ENCODE assay signal across 8 cellular contexts in genomic region chr13:46552888-46553520, GRCh38. TPM values are rescaled to one million over a fixed set of nuclear protein-coding genes. Genes with fewer than 3 reads are reported as not detected.
DNase-seq lines count a peak whose midpoint lies in the region; TF ChIP-seq lines count a peak whose summit lies in the region.

TSS of gene LRCH1 (plus strand) at chr13:46553170. CDS start at chr13:46553397, 227 bp downstream.

- no peaks in the 10 kb centered on the region for H3K9me3 Mint-ChIP-seq in nephron progenitor cell
- no peaks in the 10 kb centered on the region for H3K9me3 Mint-ChIP-seq in stimulated activated naive CD8-positive, alpha-beta T cell treated with anti-CD3 and anti-CD28 coated beads, Interleukin-15, Interleukin-2, amounts not matched to agents 100 ng/mL and 50 ng/mL, for 24 hours

- H3K9me2 ChIP-seq in GM23248 (ENCODE audit: insufficient read depth), result no peaks in the 10 kb centered on the region

- no peak for TF ChIP-seq CTCF in fibroblast of pulmonary artery (IDR thresholded peaks at IDR 0.05; ENCODE audit: low read length, missing control alignments)
- no peak for TF ChIP-seq CTCF in nephron progenitor cell (IDR thresholded peaks at IDR 0.05)

- in situ Hi-C loops in GM23248 (cut with MboI), result loop anchor here (10.0 kb wide), 1 partner anchor 162 kb away; no protein-coding TSS in a partner anchor

- peaks cover 46% of the 10 kb centered on the region for H3K4me1 Mint-ChIP-seq in nephron progenitor cell
- peaks cover 50% of the 10 kb centered on the region for H3K4me1 Mint-ChIP-seq in stimulated activated naive CD8-positive, alpha-beta T cell treated with anti-CD3 and anti-CD28 coated beads, Interleukin-15, Interleukin-2, amounts not matched to agents 100 ng/mL and 50 ng/mL, for 24 hours (ENCODE audit: low read depth)

- H3K4me3 Mint-ChIP-seq in nephron progenitor cell, result peak within 1 kb of the TSS; percentile 95
- peak within 1 kb of the TSS; percentile 87 for H3K4me3 Mint-ChIP-seq in stimulated activated naive CD8-positive, alpha-beta T cell treated with anti-CD3 and anti-CD28 coated beads, Interleukin-15, Interleukin-2, amounts not matched to agents 100 ng/mL and 50 ng/mL, for 24 hours

- H2AFZ ChIP-seq in GM23248, result peak within 1 kb of the TSS; percentile 95

- peak within 1 kb of the TSS; percentile 78 for H3K27ac ChIP-seq in GM23248

- H3K27me3 ChIP-seq in GM23248 (replicated peaks; ENCODE audit: insufficient read depth), result no peaks in the 10 kb centered on the region
- H3K27me3 ChIP-seq in MG63, result no peaks in the 10 kb centered on the region; the same call in 1 of the 2 replicates

- H3K36me3 ChIP-seq in GM23248 (ENCODE audit: low read depth), result no peaks in the 10 kb centered on the region
- no peaks in the 10 kb centered on the region for H3K36me3 ChIP-seq in MG63

- peaks cover 7% of the 10 kb centered on the region for H3K27me3 Mint-ChIP-seq in nephron progenitor cell (ENCODE audit: low read depth, poor library complexity)
- no peaks in the 10 kb centered on the region for H3K27me3 Mint-ChIP-seq in stimulated activated naive CD8-positive, alpha-beta T cell treated with anti-CD3 and anti-CD28 coated beads, Interleukin-15, Interleukin-2, amounts not matched to agents 100 ng/mL and 50 ng/mL, for 24 hours

- peak within 1 kb of the TSS; percentile 87 for H3K9ac ChIP-seq in GM23248

- peaks cover 45% of the 10 kb centered on the region for H3K79me2 ChIP-seq in GM23248 (ENCODE audit: insufficient read depth)

- WGBS in GM23248 (ENCODE audit: low coverage in 1 of 2, low lambda C conversion rate in 2 of 2, missing lambda C conversion rate in 2 of 2), 2 experiments, result 0 to 1% methylated on average over 30 to 45 of the region's 66 CpGs

- H3K9me3 ChIP-seq in GM23248 (ENCODE audit: low read depth), result no peaks in the 10 kb centered on the region
- H3K9me3 ChIP-seq in MG63, result no peaks in the 10 kb centered on the region

- H3K4me3 ChIP-seq in GM23248 (peak within 1 kb of the TSS; percentile 91), MG63 (peak within 1 kb of the TSS; percentile 88), fibroblast of pulmonary artery (replicated peaks; ENCODE audit: low read depth, low read length) (peak within 1 kb of the TSS; percentile 94)

- DNase-seq in DMS153 treated with DMSO at 0.1 percent for 48 hours (lab: John Stamatoyannopoulos, UW; ENCODE audit: unreplicated experiment), result peak; percentile 70
- peak; percentile 95 for DNase-seq in GM23248
- DNase-seq in MG63, result peak; percentile 93
- DNase-seq in SIG-M5 (lab: John Stamatoyannopoulos, UW), result peak; percentile 68
- DNase-seq in activated effector memory CD4-positive, alpha-beta T cell treated with Interleukin-2 at 50 U/mL for 16 hours, result peak; percentile 78
- peak; percentile 87 for DNase-seq in fibroblast of pulmonary artery (ENCODE audit: low read depth)
- DNase-seq in nephron progenitor cell, result peak; percentile 88

- peaks cover 16% of the 10 kb centered on the region for H3K4me1 ChIP-seq in GM23248 (ENCODE audit: insufficient read depth)

- H3F3A ChIP-seq in GM23248 (ENCODE audit: insufficient read depth), result peaks cover 24% of the 10 kb centered on the region

- H3K27ac Mint-ChIP-seq in nephron progenitor cell, result no peak within 1 kb of the TSS
- peak within 1 kb of the TSS; percentile 89 for H3K27ac Mint-ChIP-seq in stimulated activated naive CD8-positive, alpha-beta T cell treated with anti-CD3 and anti-CD28 coated beads, Interleukin-15, Interleukin-2, amounts not matched to agents 100 ng/mL and 50 ng/mL, for 24 hours

- H4K20me1 ChIP-seq in GM23248 (ENCODE audit: insufficient read depth), result no peaks in the 10 kb centered on the region; the same call in 1 of the 2 replicates

- H3K4me2 ChIP-seq in GM23248 (ENCODE audit: unreplicated experiment), result peak within 1 kb of the TSS; percentile 98

- no peaks in the 10 kb centered on the region for H3K36me3 Mint-ChIP-seq in nephron progenitor cell (ENCODE audit: low read depth)
- peaks cover 4% of the 10 kb centered on the region for H3K36me3 Mint-ChIP-seq in stimulated activated naive CD8-positive, alpha-beta T cell treated with anti-CD3 and anti-CD28 coated beads, Interleukin-15, Interleukin-2, amounts not matched to agents 100 ng/mL and 50 ng/mL, for 24 hours (ENCODE audit: low read depth)

RNA-seq across cellular contexts. Expression of gene LRCH1, which starts in this region (rescaled TPM):
- total RNA-seq in GM23248 (2014; rRNA removed; shearing (Covaris generic)), result 3.4 and 5.0 TPM in 2 replicates
- polyA plus RNA-seq in GM23248 (2016; fragmentation: Nextera tagmentation; extraction: Ambion mirVana), result 4.3 and 4.7 TPM in 2 replicates
- total RNA-seq in MG63 (2014; rRNA removed; shearing (Covaris generic); ENCODE audit: low replicate concordance), result 3.6 and 4.6 TPM in 2 replicates

Comparison
In these comparisons a context has a peak if more than half of its experiments do, and no peak if none do; other contexts are left out.
1. Peak in every context shown above with its lines: DNase-seq, H3K4me3 ChIP-seq and H3K27ac ChIP-seq.